30 cellular contexts compared by ENCODE assay signal in genomic region chr1:152349611-152350010, GRCh38. TPM values are rescaled to one million over a fixed set of nuclear protein-coding genes. Genes with fewer than 3 reads are reported as not detected.
"Had no signal": no experiment of that assay in that cellular context is flagged by ENCODE, and none has a peak within 500 bp of the region (broad histone marks: within the 10 kb centered on the region; RNA-seq: fewer than 3 reads in every experiment).

No MANE protein-coding gene starts in this region.

- H3K4me3 ChIP-seq: adrenal gland, ascending aorta, body of pancreas, breast epithelium, cardiac muscle cell had no signal

- DNase-seq: activated effector memory CD4-positive, alpha-beta T cell treated with anti-CD3 and anti-CD28 coated beads, Interleukin-2, amount 50 U/mL, for 16 hours; activated effector memory CD4-positive, alpha-beta T cell treated with Interleukin-2 at 50 U/mL for 16 hours; activated gamma-delta T cell; activated gamma-delta T cell treated with Interleukin-2 at 50 U/mL for 16 hours; activated naive CD4-positive, alpha-beta T cell; activated naive CD4-positive, alpha-beta T cell treated with anti-CD3 and anti-CD28 coated beads for 36 hours; activated naive CD4-positive, alpha-beta T cell treated with anti-CD3 and anti-CD28 coated beads, Interleukin-2, amount 10 ng/mL, durations not matched to agents 7 days and 5 days; activated naive CD4-positive, alpha-beta T cell treated with anti-CD3 and anti-CD28 coated beads, Interleukin-2, amount 50 U/mL, for 16 hours; activated naive CD4-positive, alpha-beta T cell treated with Interleukin-2 at 50 U/mL for 16 hours; activated naive CD8-positive, alpha-beta T cell treated with anti-CD3 and anti-CD28 coated beads for 36 hours; activated naive CD8-positive, alpha-beta T cell treated with anti-CD3 and anti-CD28 coated beads, Interleukin-2, amount 10 ng/mL, durations not matched to agents 7 days and 5 days; activated naive CD8-positive, alpha-beta T cell treated with anti-CD3 and anti-CD28 coated beads, Interleukin-2, amount 50 U/mL, for 24 hours; activated T-cell treated with anti-CD3 and anti-CD28 coated beads, Interleukin-2, amount 50 U/mL, for 1 hour; activated T-cell treated with anti-CD3 and anti-CD28 coated beads, Interleukin-2, amount 50 U/mL, for 24 hours; activated T-cell treated with anti-CD3 and anti-CD28 coated beads, Interleukin-2, amount 50 U/mL, for 4 hours; activated T-cell treated with anti-CD3 and anti-CD28 coated beads, Interleukin-2, amount 50 U/mL, for 48 hours; activated T-cell treated with anti-CD3 and anti-CD28 coated beads, Interleukin-2, amount 50 U/mL, for 72 hours; adrenal gland; amniotic stem cell; amygdala; anterior cingulate cortex; aorta; body of pancreas; brain microvascular endothelial cell; caudate nucleus; central memory CD4-positive, alpha-beta T cell; cerebellar nuclear complex had no signal

RNA-seq across cellular contexts. Expression of gene FLG2, which starts 10.2 kb away (rescaled TPM):
- polyA plus RNA-seq: adrenal gland, aorta, cardiac muscle cell had no signal

RNA-seq across cellular contexts. Expression of gene FLG, which starts 24.6 kb away (rescaled TPM):
- polyA plus RNA-seq: adrenal gland, cardiac muscle cell had no signal
